Comparison of ENCODE assay signal across 25 cellular contexts in the genomic region with DNA sequence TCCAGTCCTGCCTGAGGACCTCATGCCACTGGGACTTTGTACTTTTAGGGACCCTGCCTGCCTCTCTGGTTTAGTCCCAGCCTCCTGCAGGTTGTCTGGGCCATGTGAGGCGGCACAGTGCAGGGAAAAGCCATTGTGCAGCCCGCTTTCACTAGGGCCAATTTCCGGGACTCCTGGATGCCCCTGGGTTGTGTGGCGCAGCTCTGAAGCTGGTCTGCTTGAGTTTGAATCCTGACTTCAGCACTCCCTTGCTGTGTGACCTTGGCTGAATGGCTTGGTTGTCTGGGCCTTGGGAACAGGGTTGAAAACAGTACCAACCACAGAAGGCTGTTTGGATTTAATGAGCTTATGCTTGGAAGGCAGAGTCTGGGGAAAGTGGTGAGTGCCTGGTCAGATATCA. TPM values are rescaled to one million over a fixed set of nuclear protein-coding genes. Genes with fewer than 3 reads are reported as not detected.
DNase-seq lines count a peak whose midpoint lies in the region; ATAC-seq and TF ChIP-seq lines count a peak whose summit lies in the region.
"Had no signal": no experiment of that assay in that cellular context is flagged by ENCODE, and none has a peak within 500 bp of the region (broad histone marks: within the 10 kb centered on the region; RNA-seq: fewer than 3 reads in every experiment).

No MANE protein-coding gene starts in this region.

- in situ Hi-C loops in brain microvascular endothelial cell (cut with HindIII; ENCODE audit: low pct_ligation_motif_present, low sequenced_read_pairs), result no loop called here

- H3K36me3 Mint-ChIP-seq in activated CD4-positive, alpha-beta T cell treated with anti-CD3 and anti-CD28 coated beads, Interleukin-2, amount 10 ng/mL, durations not matched to agents 7 days and 5 days (ENCODE audit: low read depth), result peaks cover 51% of the 10 kb centered on the region
- peaks cover 27 to 33% of the 10 kb centered on the region in 2 donors for H3K36me3 Mint-ChIP-seq in CD4-positive, alpha-beta memory T cell
- H3K36me3 Mint-ChIP-seq in activated T-helper 2 cell treated with anti-CD3 and anti-CD28 coated beads, Interferon-gamma antibody, Interleukin-2, Interleukin-4, amounts not matched to agents 10 μg/mL and 5 μg/mL and 100 μg/mL, durations not matched to agents 14 hours and 24 hours and 36 hours (ENCODE audit: low read depth), result peaks cover 39% of the 10 kb centered on the region
- H3K36me3 Mint-ChIP-seq in naive thymus-derived CD8-positive, alpha-beta T cell, result peaks cover 0 to 29% (median 9%) of the 10 kb centered on the region in 3 donors

- H3K27ac Mint-ChIP-seq in activated CD4-positive, alpha-beta T cell treated with anti-CD3 and anti-CD28 coated beads, Interleukin-2, amount 10 ng/mL, durations not matched to agents 7 days and 5 days, result peak overlapping the region; percentile 78
- peak overlapping the region in 6 of 7 donors; percentile 12 to 92 (median 80) for H3K27ac Mint-ChIP-seq in CD4-positive, alpha-beta memory T cell
- H3K27ac Mint-ChIP-seq in activated T-helper 2 cell treated with anti-CD3 and anti-CD28 coated beads, Interferon-gamma antibody, Interleukin-2, Interleukin-4, amounts not matched to agents 10 μg/mL and 5 μg/mL and 100 μg/mL, durations not matched to agents 14 hours and 24 hours and 36 hours, result peak overlapping the region; percentile 67
- H3K27ac Mint-ChIP-seq in naive thymus-derived CD8-positive, alpha-beta T cell, result peak overlapping the region in 9 of 10 donors; percentile 45 to 94 (median 63)
- H3K27ac Mint-ChIP-seq: nephron had no signal

- H3K27me3 ChIP-seq in CD4-positive, alpha-beta memory T cell (ENCODE audit: insufficient read depth, low read length), result no peaks in the 10 kb centered on the region
- H3K27me3 ChIP-seq in vagina (no peaks in the 10 kb centered on the region), brain microvascular endothelial cell (replicated peaks) (no peaks in the 10 kb centered on the region)
- H3K27me3 ChIP-seq: foreskin keratinocyte, SJSA1, stomach had no signal

- peaks cover 100% of the 10 kb centered on the region for H3K4me1 ChIP-seq in CD4-positive, alpha-beta memory T cell (ENCODE audit: insufficient read depth, low read length)
- peaks cover 66% of the 10 kb centered on the region for H3K4me1 ChIP-seq in vagina
- H3K4me1 ChIP-seq: SJSA1 had no signal

- CTCF ChIA-PET in activated CD4-positive, alpha-beta T cell treated with anti-CD3 and anti-CD28 coated beads, Interleukin-2, amount 10 ng/mL, durations not matched to agents 7 days and 5 days (lab: Charles Lee), result interaction anchor here (0.7 to 10.5 kb wide), 4 partner anchors 7 to 179 kb away, joined by 3 to 144 read pairs (median 60); a partner anchor contains a TSS
- CTCF ChIA-PET in CD4-positive, alpha-beta memory T cell (lab: Charles Lee; ENCODE audit: partially characterized antibody), result interaction anchor here (0.9 to 7.2 kb wide), 4 partner anchors 10 to 290 kb away, joined by 3 to 244 read pairs (median 8); a partner anchor contains a TSS

- no peak overlapping the region for H3K27ac ChIP-seq in CD4-positive, alpha-beta memory T cell (ENCODE audit: low read depth, low read length)
- no peak overlapping the region for H3K27ac ChIP-seq in vagina
- no peak overlapping the region for H3K27ac ChIP-seq in brain microvascular endothelial cell
- H3K27ac ChIP-seq: A549, foreskin keratinocyte, PC-9, SJSA1 had no signal

- no peak for DNase-seq in activated CD4-positive, alpha-beta T cell treated with anti-CD3 and anti-CD28 coated beads, Interleukin-2, amount 10 ng/mL, durations not matched to agents 7 days and 5 days
- no peak for DNase-seq in activated CD4-positive, alpha-beta T cell treated with anti-CD3 and anti-CD28 coated beads for 48 hours
- no peak for DNase-seq in CD4-positive, alpha-beta memory T cell
- no peak for DNase-seq in activated T-helper 2 cell treated with anti-CD3 and anti-CD28 coated beads, Interferon-gamma antibody, Interleukin-2, Interleukin-4, amounts not matched to agents 10 μg/mL and 5 μg/mL and 100 μg/mL, durations not matched to agents 14 hours and 24 hours and 36 hours (ENCODE audit: low spot score)
- DNase-seq in naive thymus-derived CD8-positive, alpha-beta T cell, result no peak
- DNase-seq in vagina (ENCODE audit: extremely low spot score in 2 of 2) (no peak), brain microvascular endothelial cell (no peak)
- DNase-seq: C1 segment of cervical spinal cord; DMS153; foreskin keratinocyte; HCEC 1CT; mesenchymal stem cell; MM.1S; NCI-H146; NCI-H774; PC-9; stimulated activated CD4-positive, alpha-beta T cell treated with anti-CD3 and anti-CD28 coated beads, Interleukin-2, amount 100 ng/mL, for 24 hours; stomach; T1000 had no signal

- no peaks in the 10 kb centered on the region for H3K9me3 Mint-ChIP-seq in activated CD4-positive, alpha-beta T cell treated with anti-CD3 and anti-CD28 coated beads, Interleukin-2, amount 10 ng/mL, durations not matched to agents 7 days and 5 days
- H3K9me3 Mint-ChIP-seq in CD4-positive, alpha-beta memory T cell, result no peaks in the 10 kb centered on the region
- H3K9me3 Mint-ChIP-seq in activated T-helper 2 cell treated with anti-CD3 and anti-CD28 coated beads, Interferon-gamma antibody, Interleukin-2, Interleukin-4, amounts not matched to agents 10 μg/mL and 5 μg/mL and 100 μg/mL, durations not matched to agents 14 hours and 24 hours and 36 hours, result no peaks in the 10 kb centered on the region
- H3K9me3 Mint-ChIP-seq in naive thymus-derived CD8-positive, alpha-beta T cell, result no peaks in the 10 kb centered on the region
- H3K9me3 Mint-ChIP-seq: nephron had no signal

- H3K4me3 ChIP-seq in CD4-positive, alpha-beta memory T cell (ENCODE audit: low read length in 2 of 2), result no peak overlapping the region
- H3K4me3 ChIP-seq in vagina (no peak overlapping the region), brain microvascular endothelial cell (ENCODE audit: low read depth, low read length) (no peak overlapping the region)
- H3K4me3 ChIP-seq: A549, PC-9, SJSA1, stomach had no signal

- peaks cover 14% of the 10 kb centered on the region for H3K36me3 ChIP-seq in CD4-positive, alpha-beta memory T cell (ENCODE audit: insufficient read depth, low read length)
- H3K36me3 ChIP-seq in vagina (peaks cover 0 to 17% of the 10 kb centered on the region in 2 donors), brain microvascular endothelial cell (replicated peaks) (peaks cover under 1% of the 10 kb centered on the region)

- H3K4me3 Mint-ChIP-seq in activated CD4-positive, alpha-beta T cell treated with anti-CD3 and anti-CD28 coated beads, Interleukin-2, amount 10 ng/mL, durations not matched to agents 7 days and 5 days, result no peak overlapping the region
- peak overlapping the region in 2 of 8 donors; percentile 9 to 41 for H3K4me3 Mint-ChIP-seq in CD4-positive, alpha-beta memory T cell
- H3K4me3 Mint-ChIP-seq in activated T-helper 2 cell treated with anti-CD3 and anti-CD28 coated beads, Interferon-gamma antibody, Interleukin-2, Interleukin-4, amounts not matched to agents 10 μg/mL and 5 μg/mL and 100 μg/mL, durations not matched to agents 14 hours and 24 hours and 36 hours (ENCODE audit: low read depth), result no peak overlapping the region
- H3K4me3 Mint-ChIP-seq in naive thymus-derived CD8-positive, alpha-beta T cell, result peak overlapping the region in 2 of 10 donors; percentile 0 to 8
- H3K4me3 Mint-ChIP-seq: nephron had no signal

- no peak for ATAC-seq in naive thymus-derived CD8-positive, alpha-beta T cell
- no peak for ATAC-seq in HG03442 (IDR thresholded peaks at IDR 0.05; ENCODE audit: unreplicated experiment)
- ATAC-seq: A549, foreskin keratinocyte had no signal

- TF ChIP-seq POLR2A in vagina (IDR thresholded peaks at IDR 0.05), result no peak

- POLR2A ChIA-PET in activated CD4-positive, alpha-beta T cell treated with anti-CD3 and anti-CD28 coated beads, Interleukin-2, amount 10 ng/mL, durations not matched to agents 7 days and 5 days (lab: Charles Lee), result no interaction called here
- POLR2A ChIA-PET in CD4-positive, alpha-beta memory T cell (lab: Charles Lee; ENCODE audit: partially characterized antibody), result interaction anchor here (6.1 to 11.0 kb wide), 2 partner anchors 7 to 179 kb away, joined by 111 to 251 read pairs; a partner anchor contains a TSS
- POLR2A ChIA-PET in naive thymus-derived CD8-positive, alpha-beta T cell (lab: Charles Lee), result interaction anchor here (4.5 to 6.0 kb wide), 2 partner anchors 8 to 178 kb away, joined by 91 to 97 read pairs; a partner anchor contains a TSS

- peaks cover 90% of the 10 kb centered on the region for H3K4me1 Mint-ChIP-seq in activated CD4-positive, alpha-beta T cell treated with anti-CD3 and anti-CD28 coated beads, Interleukin-2, amount 10 ng/mL, durations not matched to agents 7 days and 5 days
- peaks cover 68 to 98% (median 87%) of the 10 kb centered on the region in 4 donors for H3K4me1 Mint-ChIP-seq in CD4-positive, alpha-beta memory T cell
- H3K4me1 Mint-ChIP-seq in activated T-helper 2 cell treated with anti-CD3 and anti-CD28 coated beads, Interferon-gamma antibody, Interleukin-2, Interleukin-4, amounts not matched to agents 10 μg/mL and 5 μg/mL and 100 μg/mL, durations not matched to agents 14 hours and 24 hours and 36 hours (ENCODE audit: low read depth), result peaks cover 68% of the 10 kb centered on the region
- peaks cover 67 to 99% (median 94%) of the 10 kb centered on the region in 4 donors for H3K4me1 Mint-ChIP-seq in naive thymus-derived CD8-positive, alpha-beta T cell

- TF ChIP-seq CTCF in vagina (IDR thresholded peaks at IDR 0.05) (no peak), brain microvascular endothelial cell (IDR thresholded peaks at IDR 0.05; ENCODE audit: low read depth, low read length, missing control alignments) (no peak)

- no peaks in the 10 kb centered on the region for H3K9me3 ChIP-seq in CD4-positive, alpha-beta memory T cell (ENCODE audit: control insufficient read depth in 1 of 2, low read length in 2 of 2)
- H3K9me3 ChIP-seq in vagina, result no peaks in the 10 kb centered on the region
- H3K9me3 ChIP-seq: A549, SJSA1, stomach had no signal

- H3K27me3 Mint-ChIP-seq in activated CD4-positive, alpha-beta T cell treated with anti-CD3 and anti-CD28 coated beads, Interleukin-2, amount 10 ng/mL, durations not matched to agents 7 days and 5 days, result no peaks in the 10 kb centered on the region
- no peaks in the 10 kb centered on the region for H3K27me3 Mint-ChIP-seq in CD4-positive, alpha-beta memory T cell
- H3K27me3 Mint-ChIP-seq in activated T-helper 2 cell treated with anti-CD3 and anti-CD28 coated beads, Interferon-gamma antibody, Interleukin-2, Interleukin-4, amounts not matched to agents 10 μg/mL and 5 μg/mL and 100 μg/mL, durations not matched to agents 14 hours and 24 hours and 36 hours (ENCODE audit: low read depth), result no peaks in the 10 kb centered on the region
- H3K27me3 Mint-ChIP-seq in naive thymus-derived CD8-positive, alpha-beta T cell, result no peaks in the 10 kb centered on the region

- intact Hi-C loops in CD4-positive, alpha-beta memory T cell (cut with micrococcal nuclease), result loop anchor here (2.0 kb wide), 1 partner anchor 63 kb away; no protein-coding TSS in a partner anchor
- intact Hi-C loops in activated T-helper 2 cell treated with anti-CD3 and anti-CD28 coated beads, Interferon-gamma antibody, Interleukin-2, Interleukin-4, amounts not matched to agents 10 μg/mL and 5 μg/mL and 100 μg/mL, durations not matched to agents 14 hours and 24 hours and 36 hours (cut with micrococcal nuclease), result loop anchor here (10.0 kb wide), 1 partner anchor 1325 kb away; a partner anchor contains a TSS
- intact Hi-C loops in vagina (cut with DNase I), result loop anchor here (10.0 kb wide), 1 partner anchor 285 kb away; a partner anchor contains a TSS

RNA-seq across cellular contexts. Expression of a gene that starts 8.3 kb away (rescaled TPM):
- 10 to 100 TPM; 75.2 to 81.4 TPM for total RNA-seq in activated CD4-positive, alpha-beta T cell treated with anti-CD3 and anti-CD28 coated beads, Interleukin-2, amount 10 ng/mL, durations not matched to agents 7 days and 5 days
- total RNA-seq in CD4-positive, alpha-beta memory T cell, result 10 to 100 TPM; 40.0 to 40.9 TPM
- polyA plus RNA-seq in CD4-positive, alpha-beta memory T cell, result 100 to 1,000 TPM; 110 to 138 TPM
- 43.1 TPM in 2 replicates for total RNA-seq in activated T-helper 2 cell treated with anti-CD3 and anti-CD28 coated beads, Interferon-gamma antibody, Interleukin-2, Interleukin-4, amounts not matched to agents 10 μg/mL and 5 μg/mL and 100 μg/mL, durations not matched to agents 14 hours and 24 hours and 36 hours
- total RNA-seq in naive thymus-derived CD8-positive, alpha-beta T cell, result 10 to 100 TPM; 37.4 to 39.7 TPM
- 10 to 100 TPM; 84.5 to 95.7 (median 85.3) TPM for polyA plus RNA-seq in naive thymus-derived CD8-positive, alpha-beta T cell
- total RNA-seq in vagina, result 66.8 TPM

RNA-seq across cellular contexts. Expression of a gene that starts 27.6 kb away (rescaled TPM):
- 1 to 10 TPM; 2.4 to 3.0 TPM for total RNA-seq in activated CD4-positive, alpha-beta T cell treated with anti-CD3 and anti-CD28 coated beads, Interleukin-2, amount 10 ng/mL, durations not matched to agents 7 days and 5 days
- total RNA-seq in CD4-positive, alpha-beta memory T cell, result 1 to 10 TPM; 1.1 to 1.9 TPM
- under 1 TPM in 1 of 2 donors, not detected in 1; 0.07 TPM for polyA plus RNA-seq in CD4-positive, alpha-beta memory T cell
- total RNA-seq in activated T-helper 2 cell treated with anti-CD3 and anti-CD28 coated beads, Interferon-gamma antibody, Interleukin-2, Interleukin-4, amounts not matched to agents 10 μg/mL and 5 μg/mL and 100 μg/mL, durations not matched to agents 14 hours and 24 hours and 36 hours, result 0.23 and 0.27 TPM in 2 replicates
- 1 to 10 TPM; 2.9 to 5.0 TPM for total RNA-seq in naive thymus-derived CD8-positive, alpha-beta T cell
- under 1 TPM in 1 of 3 donors, not detected in 2; 0.09 TPM for polyA plus RNA-seq in naive thymus-derived CD8-positive, alpha-beta T cell
- not detected for total RNA-seq in vagina
- total RNA-seq: epithelial cell of proximal tubule, foreskin keratinocyte, kidney epithelial cell had no signal
